In genomic region chr22:19455585-19456370, GRCh38 we compare ENCODE assay signal across 20 cellular contexts. TPM values are rescaled to one million over a fixed set of nuclear protein-coding genes. Genes with fewer than 3 reads are reported as not detected.
A peak's percentile ranks its signal among the peaks of the same experiment; 100 is the strongest.
DNase-seq lines count a peak whose midpoint lies in the region; ATAC-seq and TF ChIP-seq lines count a peak whose summit lies in the region.
"Had no signal": no experiment of that assay in that cellular context is flagged by ENCODE, and none has a peak within 500 bp of the region (broad histone marks: within the 10 kb centered on the region; RNA-seq: fewer than 3 reads in every experiment).

No MANE protein-coding gene starts in this region.

- no peaks in the 10 kb centered on the region for H3K9me3 Mint-ChIP-seq in stimulated activated naive CD8-positive, alpha-beta T cell treated with anti-CD3 and anti-CD28 coated beads, Interleukin-15, Interleukin-2, amounts not matched to agents 100 ng/mL and 50 ng/mL, for 24 hours
- H3K9me3 Mint-ChIP-seq: activated naive CD8-positive, alpha-beta T cell treated with anti-CD3 and anti-CD28 coated beads, Interleukin-2, amount 10 ng/mL, durations not matched to agents 7 days and 5 days; CD14-positive monocyte; dendritic cell treated with granulocyte-macrophage colony-stimulating factor and Interleukin-4, amounts not matched to agents 40 ng/mL and 50 ng/mL, for 4 days; stimulated activated naive B cell treated with anti-CD40 and anti-IgM and Interleukin-4, amounts not matched to agents 10 μg/mL and 1 μg/mL and 100 μg/mL, for 72 hours; T-helper 2 cell treated with Interferon-gamma antibody and Interleukin-4, amounts not matched to agents 5 μg/mL and 100 μg/mL, for 36 hours had no signal

- no peak for ATAC-seq in stimulated activated naive CD8-positive, alpha-beta T cell treated with anti-CD3 and anti-CD28 coated beads, Interleukin-15, Interleukin-2, amounts not matched to agents 100 U/mL and 50 U/mL, for 24 hours
- no peak for ATAC-seq in T-helper 17 cell
- no peak for ATAC-seq in HG02870 (IDR thresholded peaks at IDR 0.05; ENCODE audit: unreplicated experiment)
- ATAC-seq: stimulated activated naive B cell treated with anti-CD40 and anti-IgM and Interleukin-4, amounts not matched to agents 10 μg/mL and 1 μg/mL and 100 μg/mL, for 72 hours had no signal

- no peaks in the 10 kb centered on the region for H3K27me3 Mint-ChIP-seq in stimulated activated naive CD8-positive, alpha-beta T cell treated with anti-CD3 and anti-CD28 coated beads, Interleukin-15, Interleukin-2, amounts not matched to agents 100 ng/mL and 50 ng/mL, for 24 hours
- no peaks in the 10 kb centered on the region for H3K27me3 Mint-ChIP-seq in T-helper 17 cell
- H3K27me3 Mint-ChIP-seq: activated naive CD8-positive, alpha-beta T cell treated with anti-CD3 and anti-CD28 coated beads, Interleukin-2, amount 10 ng/mL, durations not matched to agents 7 days and 5 days; dendritic cell treated with granulocyte-macrophage colony-stimulating factor and Interleukin-4, amounts not matched to agents 40 ng/mL and 50 ng/mL, for 4 days; stimulated activated naive B cell treated with anti-CD40 and anti-IgM and Interleukin-4, amounts not matched to agents 10 μg/mL and 1 μg/mL and 100 μg/mL, for 72 hours had no signal

- no peaks in the 10 kb centered on the region for H3K27me3 ChIP-seq in left ventricle myocardium inferior (ENCODE audit: low read depth)
- H3K27me3 ChIP-seq: Peyer's patch had no signal

- H3K27ac Mint-ChIP-seq in stimulated activated naive CD8-positive, alpha-beta T cell treated with anti-CD3 and anti-CD28 coated beads, Interleukin-15, Interleukin-2, amounts not matched to agents 100 ng/mL and 50 ng/mL, for 24 hours = peak overlapping the region; percentile 8
- peak overlapping the region; percentile 77 for H3K27ac Mint-ChIP-seq in T-helper 17 cell
- H3K27ac Mint-ChIP-seq: activated naive CD8-positive, alpha-beta T cell treated with anti-CD3 and anti-CD28 coated beads, Interleukin-2, amount 10 ng/mL, durations not matched to agents 7 days and 5 days; dendritic cell treated with granulocyte-macrophage colony-stimulating factor and Interleukin-4, amounts not matched to agents 40 ng/mL and 50 ng/mL, for 4 days; T-helper 2 cell treated with Interferon-gamma antibody and Interleukin-4, amounts not matched to agents 5 μg/mL and 100 μg/mL, for 36 hours had no signal

- peaks cover 66% of the 10 kb centered on the region for H3K36me3 Mint-ChIP-seq in stimulated activated naive CD8-positive, alpha-beta T cell treated with anti-CD3 and anti-CD28 coated beads, Interleukin-15, Interleukin-2, amounts not matched to agents 100 ng/mL and 50 ng/mL, for 24 hours (ENCODE audit: low read depth)
- peaks cover 11% of the 10 kb centered on the region for H3K36me3 Mint-ChIP-seq in T-helper 17 cell (ENCODE audit: low read depth)

- TF ChIP-seq CTCF in epithelial cell of esophagus (IDR thresholded peaks at IDR 0.05; ENCODE audit: insufficient read depth, low read depth, low read length, missing control alignments) (no peak), left ventricle myocardium inferior (IDR thresholded peaks at IDR 0.05; ENCODE audit: borderline replicate concordance) (no peak)

- H3K36me3 ChIP-seq in left ventricle myocardium inferior = peaks cover 90% of the 10 kb centered on the region

- H3K27ac ChIP-seq in left ventricle myocardium inferior (replicated peaks) = no peak overlapping the region
- H3K27ac ChIP-seq: Peyer's patch, thoracic aorta, WERI-Rb-1 had no signal

- no peaks in the 10 kb centered on the region for H3K4me1 ChIP-seq in left ventricle myocardium inferior
- H3K4me1 ChIP-seq: Peyer's patch had no signal

- H3K4me3 Mint-ChIP-seq in stimulated activated naive CD8-positive, alpha-beta T cell treated with anti-CD3 and anti-CD28 coated beads, Interleukin-15, Interleukin-2, amounts not matched to agents 100 ng/mL and 50 ng/mL, for 24 hours = no peak overlapping the region
- no peak overlapping the region for H3K4me3 Mint-ChIP-seq in T-helper 17 cell
- H3K4me3 Mint-ChIP-seq: activated naive CD8-positive, alpha-beta T cell treated with anti-CD3 and anti-CD28 coated beads, Interleukin-2, amount 10 ng/mL, durations not matched to agents 7 days and 5 days; CD14-positive monocyte; dendritic cell treated with granulocyte-macrophage colony-stimulating factor and Interleukin-4, amounts not matched to agents 40 ng/mL and 50 ng/mL, for 4 days; stimulated activated naive B cell treated with anti-CD40 and anti-IgM and Interleukin-4, amounts not matched to agents 10 μg/mL and 1 μg/mL and 100 μg/mL, for 72 hours; T-helper 2 cell treated with Interferon-gamma antibody and Interleukin-4, amounts not matched to agents 5 μg/mL and 100 μg/mL, for 36 hours had no signal

- H3K9me3 ChIP-seq in T-helper 17 cell (ENCODE audit: control insufficient read depth, low read length, poor library complexity, severe bottlenecking) = no peaks in the 10 kb centered on the region
- H3K9me3 ChIP-seq in left ventricle myocardium inferior (replicated peaks) = no peaks in the 10 kb centered on the region
- H3K9me3 ChIP-seq: Peyer's patch, thoracic aorta had no signal

- peaks cover 10% of the 10 kb centered on the region for H3K4me1 Mint-ChIP-seq in stimulated activated naive CD8-positive, alpha-beta T cell treated with anti-CD3 and anti-CD28 coated beads, Interleukin-15, Interleukin-2, amounts not matched to agents 100 ng/mL and 50 ng/mL, for 24 hours (ENCODE audit: low read depth)
- peaks cover 3% of the 10 kb centered on the region for H3K4me1 Mint-ChIP-seq in T-helper 17 cell
- H3K4me1 Mint-ChIP-seq: CD14-positive monocyte had no signal

- intact Hi-C loops in left ventricle myocardium inferior (cut with micrococcal nuclease) = no loop called here

- DNase-seq in stimulated activated naive CD8-positive, alpha-beta T cell treated with anti-CD3 and anti-CD28 coated beads, Interleukin-15, Interleukin-2, amounts not matched to agents 100 U/mL and 50 U/mL, for 24 hours = no peak
- DNase-seq in T-helper 17 cell (no peak), epithelial cell of esophagus (ENCODE audit: low read depth) (peak; percentile 13), left ventricle myocardium inferior (no peak)
- no peak for DNase-seq in activated CD4-positive, CD25-positive, alpha-beta regulatory T cell (lab: John Stamatoyannopoulos, UW)
- DNase-seq: activated CD4-positive, alpha-beta T cell treated with anti-CD3 and anti-CD28 coated beads, Interleukin-2, amount 50 U/mL, for 4 hours; activated naive CD8-positive, alpha-beta T cell treated with anti-CD3 and anti-CD28 coated beads, Interleukin-2, amount 10 ng/mL, durations not matched to agents 7 days and 5 days; activated T-cell treated with anti-CD3 and anti-CD28 coated beads, Interleukin-2, amount 50 U/mL, for 48 hours; NCI-H146; NCI-H510A; NK-92 treated with Interleukin-12 subunit alpha and Interleukin-12 subunit beta, amount 100 ng/mL, for 24 hours; Peyer's patch; stimulated activated naive B cell treated with anti-CD40 and anti-IgM and Interleukin-4, amounts not matched to agents 10 μg/mL and 1 μg/mL and 100 μg/mL, for 72 hours; WERI-Rb-1 had no signal

- H3K4me3 ChIP-seq in epithelial cell of esophagus (ENCODE audit: low read length) = no peak overlapping the region
- no peak overlapping the region for H3K4me3 ChIP-seq in left ventricle myocardium inferior
- H3K4me3 ChIP-seq: Peyer's patch, thoracic aorta had no signal

RNA-seq across cellular contexts. Expression of gene C22orf39, which starts 8.3 kb away (rescaled TPM):
- total RNA-seq in T-helper 17 cell (10 to 100 TPM; 31.6 to 32.7 TPM), left ventricle myocardium inferior (76.2 TPM)

RNA-seq across cellular contexts. Expression of gene UFD1, which starts 23.2 kb away (rescaled TPM):
- total RNA-seq in T-helper 17 cell = 10 to 100 TPM; 76.3 to 79.2 TPM
- total RNA-seq in left ventricle myocardium inferior = 41.8 TPM

RNA-seq across cellular contexts. Expression of gene MRPL40, which starts 23.4 kb away (rescaled TPM):
- total RNA-seq in T-helper 17 cell (10 to 100 TPM; 10.2 to 11.1 TPM), left ventricle myocardium inferior (57.2 TPM)

RNA-seq across cellular contexts. Expression of gene CDC45, which starts 23.9 kb away (rescaled TPM):
- total RNA-seq in T-helper 17 cell = under 1 TPM; 0.32 to 0.37 TPM
- total RNA-seq in left ventricle myocardium inferior = 0.77 TPM

RNA-seq across cellular contexts. Expression of gene HIRA, which starts 24.2 kb away (rescaled TPM):
- total RNA-seq in T-helper 17 cell (10 to 100 TPM; 23.1 to 24.9 TPM), left ventricle myocardium inferior (18.1 TPM)
